Comparison of ENCODE assay signal across 8 cellular contexts in genomic region chr2:10911291-10912075, GRCh38. TPM values are rescaled to one million over a fixed set of nuclear protein-coding genes. Genes with fewer than 3 reads are reported as not detected.
A peak's percentile ranks its signal among the peaks of the same experiment; 100 is the strongest.
DNase-seq lines count a peak whose midpoint lies in the region; ATAC-seq lines count a peak whose summit lies in the region.

Gene KCNF1, plus strand, starts transcription at chr2:10911934. Its CDS starts 493 bp downstream, at chr2:10912427.

- DNase-seq in activated CD4-positive, CD25-positive, alpha-beta regulatory T cell treated with anti-CD3 and anti-CD28 coated beads, Interleukin-2, amount 50 U/mL, for 72 hours = peak; percentile 23
- DNase-seq in NCI-H748 (lab: John Stamatoyannopoulos, UW; ENCODE audit: unreplicated experiment) (peak; percentile 83), dermis microvascular lymphatic vessel endothelial cell (ENCODE audit: low read depth in 2 of 2) (peak; percentile 58 to 79), lung microvascular endothelial cell (ENCODE audit: low read depth in 2 of 2) (peak; percentile 70 to 86), cortex of kidney (lab: John Stamatoyannopoulos, UW) (no peak)

- no peak for ATAC-seq in activated CD4-positive, CD25-positive, alpha-beta regulatory T cell treated with anti-CD3 and anti-CD28 coated beads, Interleukin-2, amount 50 U/mL, for 24 hours
- ATAC-seq in GM18519 (IDR thresholded peaks at IDR 0.05; ENCODE audit: low FRiP score, unreplicated experiment) = no peak
- ATAC-seq in HG03521 (IDR thresholded peaks at IDR 0.05; ENCODE audit: unreplicated experiment) = no peak

RNA-seq across cellular contexts. Expression of gene KCNF1, which starts in this region (rescaled TPM):
- 3.6 and 8.5 TPM in 2 replicates for total RNA-seq in dermis microvascular lymphatic vessel endothelial cell
- 3.5 and 4.0 TPM in 2 replicates for total RNA-seq in lung microvascular endothelial cell
